In the genomic region with DNA sequence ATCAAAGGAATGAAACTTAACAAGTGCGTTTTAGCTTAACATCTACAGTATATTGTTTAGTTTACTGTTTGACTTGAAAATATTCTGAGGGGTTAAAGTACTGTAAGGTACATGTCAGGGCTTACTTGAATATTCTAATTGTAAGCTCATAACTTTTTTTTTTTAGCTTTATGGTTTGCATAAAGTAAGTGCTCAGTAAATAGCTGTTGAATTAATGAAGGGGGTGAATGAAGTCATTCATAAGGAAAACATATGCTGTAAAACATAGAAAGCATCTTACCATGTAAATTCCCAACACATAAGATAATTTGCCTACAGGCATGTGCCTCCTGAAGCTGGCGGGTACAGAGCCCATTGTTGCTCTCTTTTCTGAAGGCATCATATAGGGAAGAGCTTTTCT, we compare ENCODE assay signal across 1 cellular context.
TF ChIP-seq lines count a peak whose summit lies in the region.

No MANE protein-coding gene starts in this region.

TF ChIP-seq in K562, 482 proteins besides CTCF, POLR2A, EP300 and RAD21:
- peak; percentile 80 for TF ChIP-seq ZNF24 (IDR thresholded peaks at IDR 0.05)
- no peak for TF ChIP-seq ZNF239 (CRISPR knock-in tag; IDR thresholded peaks at IDR 0.05)
- TF ChIP-seq SUPT5H (IDR thresholded peaks at IDR 0.05) = no peak
